In the genomic region with DNA sequence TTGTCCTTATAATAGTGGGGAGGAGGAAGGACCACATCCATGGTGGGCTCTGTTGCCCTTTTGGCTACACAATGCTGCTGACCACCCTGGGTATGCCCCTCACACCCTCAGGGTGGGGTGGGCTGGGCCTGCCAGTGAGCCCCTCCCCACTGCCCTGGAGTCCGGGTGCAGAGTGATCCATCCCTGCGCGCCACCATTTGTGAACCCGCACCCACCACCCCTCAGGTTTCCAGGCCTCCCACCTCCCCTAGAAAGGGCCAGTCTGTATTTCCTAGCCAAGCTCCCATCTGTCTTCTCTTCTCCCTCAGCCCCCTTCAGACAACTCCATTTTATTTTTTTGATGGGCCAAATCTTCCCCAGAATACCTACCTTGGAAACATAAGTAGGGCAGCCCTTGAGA, we compare ENCODE assay signal across 32 cellular contexts. TPM values are rescaled to one million over a fixed set of nuclear protein-coding genes. Genes with fewer than 3 reads are reported as not detected.
"Had no signal": no experiment of that assay in that cellular context is flagged by ENCODE, and none has a peak within 500 bp of the region (broad histone marks: within the 10 kb centered on the region; RNA-seq: fewer than 3 reads in every experiment).

No MANE protein-coding gene starts in this region.

- H3K27me3 ChIP-seq: adrenal gland, body of pancreas, dorsolateral prefrontal cortex, esophagus muscularis mucosa, foreskin keratinocyte, gastrocnemius medialis had no signal

- H3K4me3 ChIP-seq: adrenal gland, body of pancreas, coronary artery, dorsolateral prefrontal cortex, esophagus muscularis mucosa, gastrocnemius medialis had no signal

- ATAC-seq: activated CD4-positive, alpha-beta T cell treated with anti-CD3 and anti-CD28 coated beads for 36 hours; activated CD8-positive, alpha-beta memory T cell treated with anti-CD3 and anti-CD28 coated beads, Interleukin-2, amount 10 ng/mL, durations not matched to agents 7 days and 5 days; activated CD8-positive, alpha-beta T cell treated with anti-CD3 and anti-CD28 coated beads, Interleukin-2, amount 10 ng/mL, durations not matched to agents 7 days and 5 days; activated naive CD8-positive, alpha-beta T cell treated with anti-CD3 and anti-CD28 coated beads, Interleukin-2, amount 50 U/mL, for 24 hours; body of pancreas; foreskin keratinocyte; gastrocnemius medialis; T-helper 17 cell had no signal

- H3K9me3 ChIP-seq: adrenal gland, body of pancreas, esophagus muscularis mucosa, gastrocnemius medialis had no signal

- H3K27ac ChIP-seq: adrenal gland, body of pancreas, coronary artery, dorsolateral prefrontal cortex, esophagus muscularis mucosa, foreskin keratinocyte had no signal

- H3K36me3 ChIP-seq: adrenal gland, esophagus muscularis mucosa, gastrocnemius medialis had no signal

- DNase-seq: activated CD4-positive, alpha-beta memory T cell treated with anti-CD3 and anti-CD28 coated beads for 36 hours; activated CD4-positive, alpha-beta T cell treated with anti-CD3 and anti-CD28 coated beads for 36 hours; activated CD4-positive, alpha-beta T cell treated with anti-CD3 and anti-CD28 coated beads, Interleukin-2, amount 10 ng/mL, durations not matched to agents 24 days and 14 days; activated CD4-positive, CD25-positive, alpha-beta regulatory T cell; activated CD4-positive, CD25-positive, alpha-beta regulatory T cell treated with anti-CD3 and anti-CD28 coated beads, Interleukin-2, amount 50 U/mL, for 72 hours; activated CD8-positive, alpha-beta memory T cell treated with anti-CD3 and anti-CD28 coated beads, Interleukin-2, amount 10 ng/mL, durations not matched to agents 7 days and 5 days; activated CD8-positive, alpha-beta memory T cell treated with anti-CD3 and anti-CD28 coated beads, Interleukin-2, amount 50 U/mL, for 4 hours; activated CD8-positive, alpha-beta T cell treated with anti-CD3 and anti-CD28 coated beads, Interleukin-2, amount 10 ng/mL, durations not matched to agents 7 days and 5 days; activated effector memory CD4-positive, alpha-beta T cell treated with anti-CD3 and anti-CD28 coated beads, Interleukin-2, amount 50 U/mL, for 16 hours; activated naive CD8-positive, alpha-beta T cell treated with anti-CD3 and anti-CD28 coated beads for 36 hours; activated naive CD8-positive, alpha-beta T cell treated with anti-CD3 and anti-CD28 coated beads, Interleukin-2, amount 50 U/mL, for 24 hours; activated T-cell treated with anti-CD3 and anti-CD28 coated beads, Interleukin-2, amount 50 U/mL, for 1 hour; activated T-cell treated with anti-CD3 and anti-CD28 coated beads, Interleukin-2, amount 50 U/mL, for 48 hours; adrenal gland; aorta; body of pancreas; dorsolateral prefrontal cortex; effector memory CD4-positive, alpha-beta T cell; endodermal cell; erythroblast; foreskin keratinocyte; gastrocnemius medialis; T-helper 1 cell; T-helper 17 cell; T1000 had no signal

- H3K4me1 ChIP-seq: adrenal gland, body of pancreas, esophagus muscularis mucosa, foreskin keratinocyte, gastrocnemius medialis had no signal

RNA-seq across cellular contexts. Expression of gene MS4A10, which starts 25.0 kb away (rescaled TPM):
- total RNA-seq: activated CD4-positive, alpha-beta memory T cell treated with anti-CD3 and anti-CD28 coated beads for 36 hours; activated CD4-positive, alpha-beta T cell treated with anti-CD3 and anti-CD28 coated beads for 36 hours; activated CD4-positive, alpha-beta T cell treated with anti-CD3 and anti-CD28 coated beads, Interleukin-2, amount 10 ng/mL, durations not matched to agents 24 days and 14 days; activated CD8-positive, alpha-beta memory T cell treated with anti-CD3 and anti-CD28 coated beads for 36 hours; activated CD8-positive, alpha-beta memory T cell treated with anti-CD3 and anti-CD28 coated beads, Interleukin-2, amount 10 ng/mL, durations not matched to agents 7 days and 5 days; activated CD8-positive, alpha-beta T cell treated with anti-CD3 and anti-CD28 coated beads, Interleukin-2, amount 10 ng/mL, durations not matched to agents 7 days and 5 days; activated naive CD4-positive, alpha-beta T cell treated with anti-CD3 and anti-CD28 coated beads for 36 hours; activated naive CD8-positive, alpha-beta T cell treated with anti-CD3 and anti-CD28 coated beads for 36 hours; activated T-helper 1 cell treated with anti-CD3 and anti-CD28 coated beads, Interleukin-12 subunit alpha, Interleukin-12 subunit beta, Interleukin-2, Interleukin-4 antibody, amounts not matched to agents 30 ng/mL and 10 ng/mL and 1 ng/mL, durations not matched to agents 14 hours and 24 hours and 36 hours; activated T-helper 2 cell treated with anti-CD3 and anti-CD28 coated beads, Interferon-gamma antibody, Interleukin-2, Interleukin-4, amounts not matched to agents 10 μg/mL and 5 μg/mL and 100 μg/mL, durations not matched to agents 14 hours and 24 hours and 36 hours; adrenal gland; aorta; body of pancreas; endodermal cell; esophagus muscularis mucosa; foreskin keratinocyte; gastrocnemius medialis; glomerular endothelial cell; T-helper 17 cell had no signal
- polyA plus RNA-seq: adrenal gland, foreskin keratinocyte had no signal

RNA-seq across cellular contexts. Expression of gene PTGDR2, which starts 45.6 kb away (rescaled TPM):
- total RNA-seq: foreskin keratinocyte, glomerular endothelial cell had no signal

RNA-seq across cellular contexts. Expression of gene MS4A15, which starts 53.5 kb away (rescaled TPM):
- total RNA-seq: activated CD4-positive, alpha-beta memory T cell treated with anti-CD3 and anti-CD28 coated beads for 36 hours; activated CD4-positive, alpha-beta T cell treated with anti-CD3 and anti-CD28 coated beads for 36 hours; activated CD4-positive, alpha-beta T cell treated with anti-CD3 and anti-CD28 coated beads, Interleukin-2, amount 10 ng/mL, durations not matched to agents 24 days and 14 days; activated CD8-positive, alpha-beta memory T cell treated with anti-CD3 and anti-CD28 coated beads for 36 hours; activated CD8-positive, alpha-beta memory T cell treated with anti-CD3 and anti-CD28 coated beads, Interleukin-2, amount 10 ng/mL, durations not matched to agents 7 days and 5 days; activated CD8-positive, alpha-beta T cell treated with anti-CD3 and anti-CD28 coated beads, Interleukin-2, amount 10 ng/mL, durations not matched to agents 7 days and 5 days; activated naive CD4-positive, alpha-beta T cell treated with anti-CD3 and anti-CD28 coated beads for 36 hours; activated naive CD8-positive, alpha-beta T cell treated with anti-CD3 and anti-CD28 coated beads for 36 hours; activated T-helper 1 cell treated with anti-CD3 and anti-CD28 coated beads, Interleukin-12 subunit alpha, Interleukin-12 subunit beta, Interleukin-2, Interleukin-4 antibody, amounts not matched to agents 30 ng/mL and 10 ng/mL and 1 ng/mL, durations not matched to agents 14 hours and 24 hours and 36 hours; activated T-helper 2 cell treated with anti-CD3 and anti-CD28 coated beads, Interferon-gamma antibody, Interleukin-2, Interleukin-4, amounts not matched to agents 10 μg/mL and 5 μg/mL and 100 μg/mL, durations not matched to agents 14 hours and 24 hours and 36 hours; aorta; body of pancreas; endodermal cell; foreskin keratinocyte; gastrocnemius medialis; glomerular endothelial cell; T-helper 17 cell had no signal
- polyA plus RNA-seq: foreskin keratinocyte had no signal

RNA-seq across cellular contexts. Expression of gene ZP1, which starts 57.2 kb away (rescaled TPM):
- total RNA-seq: activated CD4-positive, alpha-beta memory T cell treated with anti-CD3 and anti-CD28 coated beads for 36 hours; activated CD4-positive, alpha-beta T cell treated with anti-CD3 and anti-CD28 coated beads for 36 hours; activated CD4-positive, alpha-beta T cell treated with anti-CD3 and anti-CD28 coated beads, Interleukin-2, amount 10 ng/mL, durations not matched to agents 24 days and 14 days; activated CD8-positive, alpha-beta memory T cell treated with anti-CD3 and anti-CD28 coated beads for 36 hours; activated CD8-positive, alpha-beta memory T cell treated with anti-CD3 and anti-CD28 coated beads, Interleukin-2, amount 10 ng/mL, durations not matched to agents 7 days and 5 days; activated naive CD4-positive, alpha-beta T cell treated with anti-CD3 and anti-CD28 coated beads for 36 hours; activated naive CD8-positive, alpha-beta T cell treated with anti-CD3 and anti-CD28 coated beads for 36 hours; activated T-helper 1 cell treated with anti-CD3 and anti-CD28 coated beads, Interleukin-12 subunit alpha, Interleukin-12 subunit beta, Interleukin-2, Interleukin-4 antibody, amounts not matched to agents 30 ng/mL and 10 ng/mL and 1 ng/mL, durations not matched to agents 14 hours and 24 hours and 36 hours; activated T-helper 2 cell treated with anti-CD3 and anti-CD28 coated beads, Interferon-gamma antibody, Interleukin-2, Interleukin-4, amounts not matched to agents 10 μg/mL and 5 μg/mL and 100 μg/mL, durations not matched to agents 14 hours and 24 hours and 36 hours; aorta; body of pancreas; endodermal cell; foreskin keratinocyte; gastrocnemius medialis; glomerular endothelial cell; T-helper 17 cell had no signal
- polyA plus RNA-seq: aorta, foreskin keratinocyte had no signal
